8 cellular contexts compared by ENCODE assay signal in genomic region chr6:160282444-160282843, GRCh38. TPM values are rescaled to one million over a fixed set of nuclear protein-coding genes. Genes with fewer than 3 reads are reported as not detected.
"Had no signal": no experiment of that assay in that cellular context is flagged by ENCODE, and none has a peak within 500 bp of the region (broad histone marks: within the 10 kb centered on the region; RNA-seq: fewer than 3 reads in every experiment).

No MANE protein-coding gene starts in this region.

- DNase-seq: GDM1, GF-D8 had no signal

- FAIRE-seq: GM12878, GM12891, GM12892, GM18507, GM19239 had no signal

- H3K4me3 ChIP-seq: GM12878 had no signal

- ATAC-seq: GM12878 had no signal

RNA-seq across cellular contexts. Expression of gene SLC22A2, which starts 23.8 kb away (rescaled TPM):
- total RNA-seq: G401, GM12878 had no signal
